In genomic region chr3:31610700-31611275, GRCh38 we compare ENCODE assay signal across 9 cellular contexts.
A peak's percentile ranks its signal among the peaks of the same experiment; 100 is the strongest.
DNase-seq lines count a peak whose midpoint lies in the region; ATAC-seq and TF ChIP-seq lines count a peak whose summit lies in the region.
"Had no signal": no experiment of that assay in that cellular context is flagged by ENCODE, and none has a peak within 500 bp of the region (broad histone marks: within the 10 kb centered on the region; RNA-seq: fewer than 3 reads in every experiment).

No MANE protein-coding gene starts in this region.

- H3K27ac ChIP-seq in colonic mucosa: no peak overlapping the region

- H3K9me3 Mint-ChIP-seq in effector memory CD8-positive, alpha-beta T cell: peaks cover 0 to 2% of the 10 kb centered on the region in 2 donors

- peaks cover 99% of the 10 kb centered on the region for H4K20me1 ChIP-seq in Loucy (ENCODE audit: insufficient read depth, low read length, poor library complexity, severe bottlenecking)

- no peaks in the 10 kb centered on the region for H3K27me3 Mint-ChIP-seq in effector memory CD8-positive, alpha-beta T cell
- H3K27me3 Mint-ChIP-seq: IgD-negative memory B cell had no signal

- no peak overlapping the region for H3K4me3 Mint-ChIP-seq in effector memory CD8-positive, alpha-beta T cell
- H3K4me3 Mint-ChIP-seq: IgD-negative memory B cell had no signal

- TF ChIP-seq CTCF in Loucy (conservative IDR thresholded peaks at IDR 0.05; ENCODE audit: low read length) (peak; percentile 58), colonic mucosa (IDR thresholded peaks at IDR 0.05) (peak; percentile 48), omental fat pad (IDR thresholded peaks at IDR 0.05) (no peak)

- H3K36me3 Mint-ChIP-seq in effector memory CD8-positive, alpha-beta T cell (ENCODE audit: insufficient read depth): peaks cover 15% of the 10 kb centered on the region

- H2AFZ ChIP-seq in Loucy (ENCODE audit: low read length): no peak overlapping the region

- peak; percentile 38 for DNase-seq in D341Med (ENCODE audit: low spot score)
- peak; percentile 29 for DNase-seq in colonic mucosa
- peak; percentile 48 for DNase-seq in myocyte (ENCODE audit: low read depth)
- DNase-seq in effector memory CD8-positive, alpha-beta T cell: no peak
- no peak for DNase-seq in NCI-H1105 (lab: John Stamatoyannopoulos, UW)
- no peak for DNase-seq in omental fat pad (ENCODE audit: low spot score)
- no peak for DNase-seq in NCI-H1417 treated with DMSO at 0.1 percent for 48 hours (lab: John Stamatoyannopoulos, UW)

- H3K4me2 ChIP-seq in Loucy (ENCODE audit: low read depth, low read length, poor library complexity, severe bottlenecking): no peak overlapping the region

- no peaks in the 10 kb centered on the region for H3K9me2 ChIP-seq in Loucy (replicated peaks; ENCODE audit: low read depth, low read length)

- H3K36me3 ChIP-seq in Loucy (ENCODE audit: insufficient read depth, low read length): peaks cover 99% of the 10 kb centered on the region
- no peaks in the 10 kb centered on the region for H3K36me3 ChIP-seq in colonic mucosa

- no peaks in the 10 kb centered on the region for H3K27me3 ChIP-seq in Loucy (ENCODE audit: insufficient read depth, low read length, poor library complexity, severe bottlenecking)
- no peaks in the 10 kb centered on the region for H3K27me3 ChIP-seq in colonic mucosa

- no peak overlapping the region for H3K9ac ChIP-seq in Loucy (ENCODE audit: low read depth, low read length, poor library complexity, severe bottlenecking)
- no peak overlapping the region for H3K9ac ChIP-seq in colonic mucosa (ENCODE audit: low read depth in 2 of 2, low read length in 2 of 2)

- H3F3A ChIP-seq in Loucy (ENCODE audit: low read depth): peaks cover 31% of the 10 kb centered on the region

- H3K27ac Mint-ChIP-seq in effector memory CD8-positive, alpha-beta T cell: no peak overlapping the region
- H3K27ac Mint-ChIP-seq: IgD-negative memory B cell had no signal

- intact Hi-C loops in colonic mucosa (cut with DNase I): no loop called here

- H3K79me2 ChIP-seq in Loucy (ENCODE audit: insufficient read depth, low read length): peaks cover 100% of the 10 kb centered on the region

- no peak for ATAC-seq in effector memory CD8-positive, alpha-beta T cell (replicated peaks)
- ATAC-seq in omental fat pad (ENCODE audit: low FRiP score): no peak

- no peak overlapping the region for H3K4me3 ChIP-seq in Loucy (ENCODE audit: low read length, poor library complexity, severe bottlenecking)
- H3K4me3 ChIP-seq in colonic mucosa: no peak overlapping the region

- no peaks in the 10 kb centered on the region for H3K4me1 ChIP-seq in Loucy (ENCODE audit: insufficient read depth, low read length, poor library complexity, severe bottlenecking)
- no peaks in the 10 kb centered on the region for H3K4me1 ChIP-seq in colonic mucosa

- H3K9me3 ChIP-seq in Loucy (ENCODE audit: insufficient read depth, low read depth, low read length): no peaks in the 10 kb centered on the region
- H3K9me3 ChIP-seq in colonic mucosa: no peaks in the 10 kb centered on the region

- peaks cover 30 to 56% of the 10 kb centered on the region in 2 donors for H3K4me1 Mint-ChIP-seq in effector memory CD8-positive, alpha-beta T cell (ENCODE audit: low read depth in 2 of 2)

Comparison
In these comparisons a context has a peak if more than half of its experiments do, and no peak if none do; other contexts are left out.
1. DNase-seq: peak in D341Med (single experiment), colonic mucosa (single experiment) and myocyte (single experiment); none in effector memory CD8-positive, alpha-beta T cell (0 of 3), NCI-H1105 (single experiment), omental fat pad (single experiment) and NCI-H1417 treated with DMSO at 0.1 percent for 48 hours (single experiment).
2. CTCF ChIP-seq: peak in Loucy (single experiment) and colonic mucosa (single experiment); none in omental fat pad (0 of 3).